ENCODE assay signal across 1 cellular context in genomic region chr10:51879238-51879637, GRCh38.
TF ChIP-seq lines count a peak whose summit lies in the region.

No MANE protein-coding gene starts in this region.

TF ChIP-seq in SK-N-SH, 30 proteins besides CTCF, POLR2A, EP300 and RAD21 (continued from another document):
- no peak for TF ChIP-seq REST (IDR thresholded peaks at IDR 0.05; ENCODE audit: low read depth, low read length)
- no peak for TF ChIP-seq CHD2 (IDR thresholded peaks at IDR 0.05; ENCODE audit: low read length, partially characterized antibody)
- TF ChIP-seq JUND (IDR thresholded peaks at IDR 0.05) = peak; percentile 43
